Comparison of ENCODE assay signal across 10 cellular contexts in genomic region chr9:74577956-74578355, GRCh38.
DNase-seq lines count a peak whose midpoint lies in the region; ATAC-seq and TF ChIP-seq lines count a peak whose summit lies in the region.
"Had no signal": no experiment of that assay in that cellular context is flagged by ENCODE, and none has a peak within 500 bp of the region (broad histone marks: within the 10 kb centered on the region; RNA-seq: fewer than 3 reads in every experiment).

No MANE protein-coding gene starts in this region.

- H3K27me3 ChIP-seq in Panc1 (ENCODE audit: control insufficient read depth, insufficient read depth, low read length) (no peaks in the 10 kb centered on the region), body of pancreas (no peaks in the 10 kb centered on the region), ascending aorta (no peaks in the 10 kb centered on the region)
- H3K27me3 ChIP-seq: right atrium auricular region had no signal

- intact Hi-C loops in Panc1 (cut with micrococcal nuclease; ENCODE audit: unreplicated experiment): loop anchor here (5.0 to 10.0 kb wide), 3 partner anchors 64 to 1373 kb away; no protein-coding TSS in a partner anchor
- intact Hi-C loops in body of pancreas (cut with DNase I): loop anchor here (10.0 kb wide), 1 partner anchor 1373 kb away; no protein-coding TSS in a partner anchor
- intact Hi-C loops in ascending aorta (cut with DNase I): no loop called here

- no peak for TF ChIP-seq POLR2A in body of pancreas (IDR thresholded peaks at IDR 0.05)

- in situ Hi-C loops in Panc1 (cut with HindIII; ENCODE audit: low pct_unique_long_range_greater_than_20kb, low sequenced_read_pairs): no loop called here

- no peaks in the 10 kb centered on the region for H3K4me1 ChIP-seq in Panc1 (ENCODE audit: control insufficient read depth, insufficient read depth, low read length)
- H3K4me1 ChIP-seq in body of pancreas: no peaks in the 10 kb centered on the region
- H3K4me1 ChIP-seq in ascending aorta: no peaks in the 10 kb centered on the region
- H3K4me1 ChIP-seq: right atrium auricular region had no signal

- no TSS peak for BruUV-seq in Panc1 (replicated peaks; lab: Mats Ljungman, UMichigan)

- WGBS in body of pancreas, 2 donors: 38% methylated on average over 1 of the region's 1 CpG

- H3K36me3 ChIP-seq in Panc1 (ENCODE audit: control insufficient read depth, insufficient read depth, low read length): no peaks in the 10 kb centered on the region
- H3K36me3 ChIP-seq in body of pancreas (replicated peaks in 1 of 2; ENCODE audit: insufficient read depth in 1 of 2, low read depth in 2 of 2): no peaks in the 10 kb centered on the region
- H3K36me3 ChIP-seq in ascending aorta: no peaks in the 10 kb centered on the region
- H3K36me3 ChIP-seq: right atrium auricular region had no signal

- H3K9me3 ChIP-seq in Panc1 (ENCODE audit: control insufficient read depth, insufficient read depth, low read depth, low read length) (no peaks in the 10 kb centered on the region), body of pancreas (no peaks in the 10 kb centered on the region), ascending aorta (no peaks in the 10 kb centered on the region)
- H3K9me3 ChIP-seq: right atrium auricular region had no signal

- DNase-seq in AG08396 (ENCODE audit: low spot score): peak; percentile 5
- DNase-seq in Panc1 (ENCODE audit: low read depth, low spot score): no peak
- peak in 1 of 2 donors; percentile 1 for DNase-seq in foreskin fibroblast
- no peak for DNase-seq in SKM-1 (lab: John Stamatoyannopoulos, UW; ENCODE audit: unreplicated experiment)
- DNase-seq in body of pancreas: no peak
- DNase-seq in ascending aorta (ENCODE audit: low spot score in 2 of 2): no peak
- DNase-seq: activated CD4-positive, alpha-beta memory T cell treated with anti-CD3 and anti-CD28 coated beads for 36 hours had no signal

- H3K4me3 ChIP-seq in Panc1 (ENCODE audit: low read depth in 2 of 2, low read length in 2 of 2) (no peak overlapping the region), foreskin fibroblast (ENCODE audit: low read depth in 1 of 2, low read length in 2 of 2) (no peak overlapping the region), body of pancreas (no peak overlapping the region), ascending aorta (no peak overlapping the region)
- H3K4me3 ChIP-seq: right atrium auricular region had no signal

- POLR2A ChIA-PET in Panc1 (lab: Charles Lee): no interaction called here

- CTCF ChIA-PET in Panc1 (lab: Charles Lee): no interaction called here

- ATAC-seq in GM19351 (IDR thresholded peaks at IDR 0.05; ENCODE audit: unreplicated experiment): peak; percentile 43
- no peak for ATAC-seq in Panc1
- ATAC-seq in body of pancreas: no peak
- no peak for ATAC-seq in GM18517 (IDR thresholded peaks at IDR 0.05; ENCODE audit: unreplicated experiment)

- TF ChIP-seq CTCF in Panc1 (IDR thresholded peaks at IDR 0.05) (peak; percentile 35; the same call in 1 of the 2 replicates), foreskin fibroblast (IDR thresholded peaks at IDR 0.05; ENCODE audit: low read depth, low read length) (peak; percentile 37), body of pancreas (IDR thresholded peaks at IDR 0.05) (no peak), ascending aorta (IDR thresholded peaks at IDR 0.05) (no peak)

- H3K27ac ChIP-seq in Panc1 (ENCODE audit: low read length) (no peak overlapping the region), body of pancreas (no peak overlapping the region), ascending aorta (no peak overlapping the region)
- H3K27ac ChIP-seq: right atrium auricular region had no signal

Comparison
In these comparisons a context has a peak if more than half of its experiments do, and no peak if none do; other contexts are left out.
1. CTCF ChIP-seq: peak in Panc1 (single experiment) and foreskin fibroblast (single experiment); none in body of pancreas (0 of 7) and ascending aorta (0 of 3).